21 cellular contexts compared by ENCODE assay signal in the genomic region with DNA sequence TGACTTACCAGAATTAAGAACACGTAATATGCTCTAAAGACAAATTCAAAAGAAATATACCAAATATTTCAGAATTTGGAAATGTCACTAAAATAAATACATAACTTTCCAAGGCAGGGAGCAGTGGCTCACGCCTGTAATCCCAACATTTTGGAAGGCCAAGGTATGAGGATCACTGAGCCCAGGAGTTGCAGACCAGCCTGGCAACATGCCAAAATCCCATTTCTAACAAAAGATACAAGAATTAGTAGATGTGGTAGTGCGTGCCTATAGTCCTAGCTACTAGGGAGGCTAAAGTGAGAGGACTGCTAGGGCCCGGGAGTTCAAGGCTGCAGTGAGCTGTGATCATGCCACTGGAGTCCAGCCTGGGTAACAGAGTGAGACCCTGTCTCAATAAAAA.
"Had no signal": no experiment of that assay in that cellular context is flagged by ENCODE, and none has a peak within 500 bp of the region (broad histone marks: within the 10 kb centered on the region; RNA-seq: fewer than 3 reads in every experiment).

No MANE protein-coding gene starts in this region.

- H3K4me1 ChIP-seq: parathyroid adenoma had no signal

- H3K27me3 Mint-ChIP-seq: naive B cell; stimulated activated memory B cell treated with anti-CD40 and anti-IgM and Interleukin-4, amounts not matched to agents 10 μg/mL and 1 μg/mL and 100 μg/mL, for 72 hours; stimulated activated naive CD8-positive, alpha-beta T cell treated with anti-CD3 and anti-CD28 coated beads, Interleukin-15, Interleukin-2, amounts not matched to agents 100 ng/mL and 50 ng/mL, for 24 hours had no signal

- H3K27ac ChIP-seq: dorsolateral prefrontal cortex, heart left ventricle, parathyroid adenoma, psoas muscle, spleen, tibial nerve had no signal

- H3K36me3 Mint-ChIP-seq: naive B cell had no signal

- H3K27me3 ChIP-seq: dorsolateral prefrontal cortex, heart left ventricle, spleen, tibial nerve had no signal

- H3K36me3 ChIP-seq: heart left ventricle, spleen, tibial nerve had no signal

- H3K9me3 Mint-ChIP-seq: naive B cell; stimulated activated memory B cell treated with anti-CD40 and anti-IgM and Interleukin-4, amounts not matched to agents 10 μg/mL and 1 μg/mL and 100 μg/mL, for 72 hours; stimulated activated naive CD8-positive, alpha-beta T cell treated with anti-CD3 and anti-CD28 coated beads, Interleukin-15, Interleukin-2, amounts not matched to agents 100 ng/mL and 50 ng/mL, for 24 hours had no signal

- ATAC-seq: esophagus mucosa; heart left ventricle; left colon; psoas muscle; sciatic nerve; stimulated activated memory B cell treated with anti-CD40 and anti-IgM and Interleukin-4, amounts not matched to agents 10 μg/mL and 1 μg/mL and 100 μg/mL, for 72 hours had no signal

- H3K4me1 Mint-ChIP-seq: nephron progenitor cell had no signal

- H3K4me3 Mint-ChIP-seq: naive B cell; nephron progenitor cell; stimulated activated memory B cell treated with anti-CD40 and anti-IgM and Interleukin-4, amounts not matched to agents 10 μg/mL and 1 μg/mL and 100 μg/mL, for 72 hours; stimulated activated naive CD8-positive, alpha-beta T cell treated with anti-CD3 and anti-CD28 coated beads, Interleukin-15, Interleukin-2, amounts not matched to agents 100 ng/mL and 50 ng/mL, for 24 hours had no signal

- DNase-seq: cortex of kidney; dorsolateral prefrontal cortex; effector CD8-positive, alpha-beta T cell; heart left ventricle; hippocampal formation; left colon; mesendoderm; naive B cell; nephron progenitor cell; psoas muscle; retina; spleen; stimulated activated CD4-positive, alpha-beta T cell treated with anti-CD3 and anti-CD28 coated beads, Interleukin-15, amount 100 ng/mL, for 24 hours; stimulated activated CD4-positive, alpha-beta T cell treated with anti-CD3 and anti-CD28 coated beads, Interleukin-1b, Interleukin-23, amount 100 ng/mL, for 48 hours; stimulated activated CD4-positive, alpha-beta T cell treated with anti-CD3 and anti-CD28 coated beads, Interleukin-4, amount 100 ng/mL, for 24 hours had no signal

- H2AFZ ChIP-seq: parathyroid adenoma had no signal

- H3K9ac ChIP-seq: parathyroid adenoma had no signal

- H3K27ac Mint-ChIP-seq: stimulated activated memory B cell treated with anti-CD40 and anti-IgM and Interleukin-4, amounts not matched to agents 10 μg/mL and 1 μg/mL and 100 μg/mL, for 72 hours; stimulated activated naive CD8-positive, alpha-beta T cell treated with anti-CD3 and anti-CD28 coated beads, Interleukin-15, Interleukin-2, amounts not matched to agents 100 ng/mL and 50 ng/mL, for 24 hours had no signal

- H3K4me3 ChIP-seq: dorsolateral prefrontal cortex, heart left ventricle, psoas muscle, spleen, tibial nerve had no signal

- H3K9me3 ChIP-seq: heart left ventricle, psoas muscle, spleen, tibial nerve had no signal
